ENCODE assay signal across 8 cellular contexts in genomic region chr10:97318772-97319651, GRCh38.
DNase-seq lines count a peak whose midpoint lies in the region; ATAC-seq and TF ChIP-seq lines count a peak whose summit lies in the region.

FRAT1 (plus strand) TSS chr10:97319271; CDS start chr10:97319454, 183 bp downstream.

- POLR2A ChIA-PET in AG04449 (lab: Yijun Ruan, JAX) = interaction anchor here (1.3 kb wide), 1 partner anchor 14 kb away, joined by 8 read pairs; no protein-coding TSS in a partner anchor

- DNase-seq in AG04449 (ENCODE audit: low read depth, low spot score) = no peak
- peak; percentile 89 for DNase-seq in NCI-H2227 treated with DMSO at 0.1 percent for 48 hours (lab: John Stamatoyannopoulos, UW)
- DNase-seq in activated CD4-positive, CD25-positive, alpha-beta regulatory T cell treated with anti-CD3 and anti-CD28 coated beads, Interleukin-2, amount 50 U/mL, for 72 hours = peak; percentile 91
- peak; percentile 87 for DNase-seq in cerebellar cortex (ENCODE audit: low spot score)
- DNase-seq in kidney tubule cell (ENCODE audit: low spot score) = peak; percentile 85
- DNase-seq in stimulated activated CD4-positive, alpha-beta T cell treated with anti-CD3 and anti-CD28 coated beads, Interleukin-15, amount 100 ng/mL, for 48 hours (ENCODE audit: low read depth in 2 of 2) = peak; percentile 72 to 81

- peak within 1 kb of the TSS; percentile 88 for H3K4me3 ChIP-seq in AG04449 (ENCODE audit: low read depth, low read length)

- CTCF ChIA-PET in AG04449 (lab: Yijun Ruan, JAX) = interaction anchor here (0.9 to 4.5 kb wide), 5 partner anchors 10 to 109 kb away, joined by 3 to 32 read pairs (median 3); partner anchors contain the start of gene FRAT2

- peak; percentile 66 for ATAC-seq in GM18861 (IDR thresholded peaks at IDR 0.05; ENCODE audit: unreplicated experiment)
- peak; percentile 76 for ATAC-seq in HG03095 (IDR thresholded peaks at IDR 0.05; ENCODE audit: unreplicated experiment)

- TF ChIP-seq CTCF in AG04449 (IDR thresholded peaks at IDR 0.05; ENCODE audit: insufficient read depth, low read length, missing control alignments) = no peak
